Comparison of ENCODE assay signal across 14 cellular contexts in genomic region chr7:7959979-7960670, GRCh38. TPM values are rescaled to one million over a fixed set of nuclear protein-coding genes. Genes with fewer than 3 reads are reported as not detected.
DNase-seq lines count a peak whose midpoint lies in the region; ATAC-seq and TF ChIP-seq lines count a peak whose summit lies in the region.
"Had no signal": no experiment of that assay in that cellular context is flagged by ENCODE, and none has a peak within 500 bp of the region (broad histone marks: within the 10 kb centered on the region; RNA-seq: fewer than 3 reads in every experiment).

No MANE protein-coding gene starts in this region.

- no peaks in the 10 kb centered on the region for H3K36me3 Mint-ChIP-seq in mesothelial cell of epicardium

- H3K27ac Mint-ChIP-seq in mesothelial cell of epicardium, result no peak overlapping the region

- H3K4me1 Mint-ChIP-seq in mesothelial cell of epicardium, result peaks cover 29% of the 10 kb centered on the region
- H3K4me1 Mint-ChIP-seq: central memory CD8-positive, alpha-beta T cell had no signal

- H3K27me3 Mint-ChIP-seq in mesothelial cell of epicardium (ENCODE audit: low read depth), result no peaks in the 10 kb centered on the region
- H3K27me3 Mint-ChIP-seq: central memory CD8-positive, alpha-beta T cell had no signal

- TF ChIP-seq CTCF in mesothelial cell of epicardium (IDR thresholded peaks at IDR 0.05; ENCODE audit: unreplicated experiment), result no peak

- ATAC-seq in GM18517 (IDR thresholded peaks at IDR 0.05; ENCODE audit: unreplicated experiment), result peak; percentile 94
- peak; percentile 84 for ATAC-seq in GM21360 (IDR thresholded peaks at IDR 0.05; ENCODE audit: unreplicated experiment)
- ATAC-seq in HG02938 (IDR thresholded peaks at IDR 0.05; ENCODE audit: unreplicated experiment), result peak; percentile 93
- peak; percentile 78 for ATAC-seq in HG03558 (IDR thresholded peaks at IDR 0.05; ENCODE audit: extremely low read depth, unreplicated experiment)

- no peak overlapping the region for H3K4me3 Mint-ChIP-seq in mesothelial cell of epicardium
- H3K4me3 Mint-ChIP-seq: central memory CD8-positive, alpha-beta T cell had no signal

- DNase-seq in NCI-H1694 (lab: John Stamatoyannopoulos, UW), result no peak
- no peak for DNase-seq in germinal center (ENCODE audit: low spot score)
- DNase-seq in NCI-H2081 (lab: John Stamatoyannopoulos, UW), result no peak
- DNase-seq in mesothelial cell of epicardium (ENCODE audit: low spot score in 2 of 2, unreplicated experiment in 2 of 2), result no peak
- DNase-seq: activated effector memory CD4-positive, alpha-beta T cell treated with anti-CD3 and anti-CD28 coated beads, Interleukin-2, amount 50 U/mL, for 16 hours; C1 segment of cervical spinal cord; MV-4-11; NCI-H524; retina had no signal

- no peaks in the 10 kb centered on the region for H3K9me3 Mint-ChIP-seq in mesothelial cell of epicardium
- H3K9me3 Mint-ChIP-seq: central memory CD8-positive, alpha-beta T cell had no signal

RNA-seq across cellular contexts. Expression of gene GLCCI1, which starts 8.5 kb away (rescaled TPM):
- total RNA-seq in mesothelial cell of epicardium, result 30.2 to 30.7 TPM (median 30.4 TPM) in 3 replicates
